In the genomic region with DNA sequence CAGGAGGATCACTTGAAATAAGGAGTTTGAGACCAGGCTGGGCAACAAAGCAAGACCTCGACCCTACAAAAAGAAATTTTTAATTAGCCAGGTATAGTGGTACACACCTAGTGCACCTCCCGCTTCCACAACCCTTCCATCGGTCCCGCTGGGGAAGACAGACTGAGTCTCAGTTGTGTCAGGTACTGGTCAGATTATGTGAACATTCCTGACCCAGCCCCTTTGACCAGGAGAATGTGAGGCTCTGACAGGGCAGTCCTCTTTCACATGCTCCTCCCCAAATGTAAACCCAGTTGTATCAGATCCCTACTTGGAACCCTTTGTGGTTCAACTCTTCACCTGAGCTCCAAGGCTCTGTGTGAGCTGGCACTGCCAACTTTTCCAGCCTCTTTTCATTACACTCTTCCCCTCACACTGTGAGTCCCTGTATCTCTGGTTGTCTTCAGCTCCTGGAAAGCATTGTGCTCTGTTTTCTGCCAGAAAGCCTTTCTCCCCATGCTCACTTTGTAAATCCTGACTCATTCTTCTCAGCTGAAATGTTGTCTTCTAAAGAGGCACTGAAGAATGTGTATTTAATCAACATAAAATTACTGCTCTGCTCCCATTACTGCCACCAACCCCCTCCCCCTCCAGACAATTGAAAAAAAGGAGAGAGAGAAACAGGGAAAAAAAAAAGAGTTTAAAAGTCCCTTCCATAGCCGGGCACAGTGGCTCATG, we compare ENCODE assay signal across 17 cellular contexts. TPM values are rescaled to one million over a fixed set of nuclear protein-coding genes. Genes with fewer than 3 reads are reported as not detected.
DNase-seq lines count a peak whose midpoint lies in the region; ATAC-seq and TF ChIP-seq lines count a peak whose summit lies in the region.
"Had no signal": no experiment of that assay in that cellular context is flagged by ENCODE, and none has a peak within 500 bp of the region (broad histone marks: within the 10 kb centered on the region; RNA-seq: fewer than 3 reads in every experiment).

No MANE protein-coding gene starts in this region.

- no peak overlapping the region for H2BK120ac ChIP-seq in mesendoderm (ENCODE audit: low read depth, low read length)

- H3K36me3 Mint-ChIP-seq in Calu3 (ENCODE audit: insufficient read depth, unreplicated experiment), result peaks cover 37% of the 10 kb centered on the region
- H3K36me3 Mint-ChIP-seq in activated T-helper 1 cell treated with anti-CD3 and anti-CD28 coated beads, Interleukin-12 subunit alpha, Interleukin-12 subunit beta, Interleukin-2, Interleukin-4 antibody, amounts not matched to agents 30 ng/mL and 10 ng/mL and 1 ng/mL, durations not matched to agents 14 hours and 24 hours and 36 hours (ENCODE audit: low read depth), result peaks cover 5% of the 10 kb centered on the region

- peaks cover 6% of the 10 kb centered on the region for H3K79me2 ChIP-seq in mesendoderm (ENCODE audit: control insufficient read depth, insufficient read depth, low read length)

- H3K4ac ChIP-seq in mesendoderm (ENCODE audit: low read depth, low read length), result no peak overlapping the region

- H3K27ac Mint-ChIP-seq in Calu3 (ENCODE audit: unreplicated experiment), result peak overlapping the region; percentile 40
- peak overlapping the region; percentile 25 for H3K27ac Mint-ChIP-seq in activated T-helper 1 cell treated with anti-CD3 and anti-CD28 coated beads, Interleukin-12 subunit alpha, Interleukin-12 subunit beta, Interleukin-2, Interleukin-4 antibody, amounts not matched to agents 30 ng/mL and 10 ng/mL and 1 ng/mL, durations not matched to agents 14 hours and 24 hours and 36 hours

- no peak overlapping the region for H2BK5ac ChIP-seq in mesendoderm (ENCODE audit: low read length)

- no peak overlapping the region for H4K5ac ChIP-seq in mesendoderm (ENCODE audit: low read length)

- H3K79me1 ChIP-seq in mesendoderm (ENCODE audit: low read length), result peaks cover 4% of the 10 kb centered on the region

- TF ChIP-seq CTCF in AG10803 (conservative IDR thresholded peaks at IDR 0.05; ENCODE audit: low read length) (no peak), Calu3 (IDR thresholded peaks at IDR 0.05; ENCODE audit: unreplicated experiment) (no peak)

- CTCF ChIA-PET in Calu3 (lab: Charles Lee), result no interaction called here

- peaks cover 2% of the 10 kb centered on the region for H3K4me1 ChIP-seq in mesendoderm (ENCODE audit: control insufficient read depth, low read depth, low read length)

- H3K4me3 ChIP-seq in AG10803 (ENCODE audit: low read length), result no peak overlapping the region
- no peak overlapping the region for H3K4me3 ChIP-seq in mesendoderm (ENCODE audit: low read length)
- H3K4me3 ChIP-seq: BLaER1, cardiac muscle cell had no signal

- H3K27me3 Mint-ChIP-seq in Calu3 (ENCODE audit: unreplicated experiment), result no peaks in the 10 kb centered on the region
- peaks cover 12% of the 10 kb centered on the region for H3K27me3 Mint-ChIP-seq in activated T-helper 1 cell treated with anti-CD3 and anti-CD28 coated beads, Interleukin-12 subunit alpha, Interleukin-12 subunit beta, Interleukin-2, Interleukin-4 antibody, amounts not matched to agents 30 ng/mL and 10 ng/mL and 1 ng/mL, durations not matched to agents 14 hours and 24 hours and 36 hours (ENCODE audit: insufficient read depth)

- H3K56ac ChIP-seq in mesendoderm (ENCODE audit: low read length), result peak overlapping the region; percentile 58

- no peak overlapping the region for H3K23ac ChIP-seq in mesendoderm (ENCODE audit: low read length)

- H3K9ac ChIP-seq in mesendoderm (ENCODE audit: low read length), result no peak overlapping the region
- H3K9ac ChIP-seq: BLaER1 had no signal

- ATAC-seq in GM21619 (IDR thresholded peaks at IDR 0.05; ENCODE audit: unreplicated experiment) (no peak), esophagus mucosa (no peak), GM21515 (IDR thresholded peaks at IDR 0.05; ENCODE audit: unreplicated experiment) (no peak)

- no TSS peak for BruUV-seq in Calu3 (replicated peaks; lab: Mats Ljungman, UMichigan)

- peaks cover 2% of the 10 kb centered on the region for H3K9me3 Mint-ChIP-seq in Calu3 (ENCODE audit: low read depth, unreplicated experiment)
- H3K9me3 Mint-ChIP-seq in activated T-helper 1 cell treated with anti-CD3 and anti-CD28 coated beads, Interleukin-12 subunit alpha, Interleukin-12 subunit beta, Interleukin-2, Interleukin-4 antibody, amounts not matched to agents 30 ng/mL and 10 ng/mL and 1 ng/mL, durations not matched to agents 14 hours and 24 hours and 36 hours, result peaks cover 5% of the 10 kb centered on the region

- H3K4me2 ChIP-seq in mesendoderm (ENCODE audit: low read length), result no peak overlapping the region
- H3K4me2 ChIP-seq: BLaER1 had no signal

- H3K27ac ChIP-seq in mesendoderm (ENCODE audit: low read depth, low read length), result no peak overlapping the region
- H3K27ac ChIP-seq: BLaER1, cardiac muscle cell had no signal

- H3K27me3 ChIP-seq in mesendoderm (ENCODE audit: insufficient read depth, low read length, poor library complexity), result no peaks in the 10 kb centered on the region
- H3K27me3 ChIP-seq: BLaER1, cardiac muscle cell, stomach had no signal

- peak overlapping the region; percentile 5 for H3K4me3 Mint-ChIP-seq in Calu3 (ENCODE audit: low read depth, unreplicated experiment)
- peak overlapping the region; percentile 48 for H3K4me3 Mint-ChIP-seq in activated T-helper 1 cell treated with anti-CD3 and anti-CD28 coated beads, Interleukin-12 subunit alpha, Interleukin-12 subunit beta, Interleukin-2, Interleukin-4 antibody, amounts not matched to agents 30 ng/mL and 10 ng/mL and 1 ng/mL, durations not matched to agents 14 hours and 24 hours and 36 hours

- H2BK15ac ChIP-seq in mesendoderm (replicated peaks; ENCODE audit: low read depth), result no peak overlapping the region

- no peak overlapping the region for H2AK5ac ChIP-seq in mesendoderm (ENCODE audit: low read length)

- H3K4me1 Mint-ChIP-seq in Calu3 (ENCODE audit: low read depth, unreplicated experiment), result peaks cover 18% of the 10 kb centered on the region
- peaks cover 15% of the 10 kb centered on the region for H3K4me1 Mint-ChIP-seq in activated T-helper 1 cell treated with anti-CD3 and anti-CD28 coated beads, Interleukin-12 subunit alpha, Interleukin-12 subunit beta, Interleukin-2, Interleukin-4 antibody, amounts not matched to agents 30 ng/mL and 10 ng/mL and 1 ng/mL, durations not matched to agents 14 hours and 24 hours and 36 hours (ENCODE audit: low read depth)

- no peaks in the 10 kb centered on the region for H3K36me3 ChIP-seq in mesendoderm (ENCODE audit: control insufficient read depth, insufficient read depth, low read length)
- H3K36me3 ChIP-seq: cardiac muscle cell, stomach had no signal

- no peak overlapping the region for H4K8ac ChIP-seq in mesendoderm (ENCODE audit: low read depth, low read length)

- peak; percentile 16 for DNase-seq in AG10803 (ENCODE audit: low read depth)
- DNase-seq in Calu3, result no peak
- no peak for DNase-seq in activated T-helper 1 cell treated with anti-CD3 and anti-CD28 coated beads, Interleukin-12 subunit alpha, Interleukin-12 subunit beta, Interleukin-2, Interleukin-4 antibody, amounts not matched to agents 30 ng/mL and 10 ng/mL and 1 ng/mL, durations not matched to agents 14 hours and 24 hours and 36 hours (ENCODE audit: low spot score)
- peak; percentile 28 for DNase-seq in mesendoderm
- no peak for DNase-seq in iPS-NIHi11 (ENCODE audit: low spot score)
- DNase-seq: glutamatergic neuron, H7, KG1, kidney glomerular epithelial cell, NCI-H146, NCI-H524 treated with DMSO at 0.1 percent for 48 hours, stomach had no signal

- intact Hi-C loops in Calu3 (cut with micrococcal nuclease; ENCODE audit: unreplicated experiment), result no loop called here
- intact Hi-C loops in activated T-helper 1 cell treated with anti-CD3 and anti-CD28 coated beads, Interleukin-12 subunit alpha, Interleukin-12 subunit beta, Interleukin-2, Interleukin-4 antibody, amounts not matched to agents 30 ng/mL and 10 ng/mL and 1 ng/mL, durations not matched to agents 14 hours and 24 hours and 36 hours (cut with micrococcal nuclease), result loop anchor here (5.0 kb wide), 1 partner anchor 332 kb away; the partner anchor contains the start of gene ARFGAP3

- no CpG with 5 or more reads among the region's 5 CpGs for WGBS in mesendoderm (ENCODE audit: extremely low coverage, insufficient coverage, low lambda C conversion rate)

- H3K18ac ChIP-seq in mesendoderm (ENCODE audit: low read length), result no peak overlapping the region

RNA-seq across cellular contexts. Expression of gene TTLL12, which starts 2.1 kb away (rescaled TPM):
- 63.4 and 69.6 TPM in 2 replicates for total RNA-seq in Calu3 (2022)
- 105 TPM in 2 replicates for total RNA-seq in activated T-helper 1 cell treated with anti-CD3 and anti-CD28 coated beads, Interleukin-12 subunit alpha, Interleukin-12 subunit beta, Interleukin-2, Interleukin-4 antibody, amounts not matched to agents 30 ng/mL and 10 ng/mL and 1 ng/mL, durations not matched to agents 14 hours and 24 hours and 36 hours
- 58.0 TPM for polyA plus RNA-seq in mesendoderm (2013, experiment 1 of 2)
- polyA plus RNA-seq in mesendoderm (2013, experiment 2 of 2), result 56.8 TPM
- total RNA-seq in esophagus mucosa, result 120 TPM

RNA-seq across cellular contexts. Expression of gene TSPO, which starts 37.6 kb away (rescaled TPM):
- total RNA-seq in Calu3 (2022) (185 and 195 TPM in 2 replicates), esophagus mucosa (435 TPM)
- total RNA-seq in activated T-helper 1 cell treated with anti-CD3 and anti-CD28 coated beads, Interleukin-12 subunit alpha, Interleukin-12 subunit beta, Interleukin-2, Interleukin-4 antibody, amounts not matched to agents 30 ng/mL and 10 ng/mL and 1 ng/mL, durations not matched to agents 14 hours and 24 hours and 36 hours, result 115 and 121 TPM in 2 replicates
- polyA plus RNA-seq in mesendoderm (2013, experiment 1 of 2), result 8.7 TPM
- polyA plus RNA-seq in mesendoderm (2013, experiment 2 of 2), result 8.6 TPM

RNA-seq across cellular contexts. Expression of gene MCAT, which starts 45.8 kb away (rescaled TPM):
- total RNA-seq in Calu3 (2022) (23.9 and 26.6 TPM in 2 replicates), esophagus mucosa (14.9 TPM)
- 20.3 and 23.4 TPM in 2 replicates for total RNA-seq in activated T-helper 1 cell treated with anti-CD3 and anti-CD28 coated beads, Interleukin-12 subunit alpha, Interleukin-12 subunit beta, Interleukin-2, Interleukin-4 antibody, amounts not matched to agents 30 ng/mL and 10 ng/mL and 1 ng/mL, durations not matched to agents 14 hours and 24 hours and 36 hours
- polyA plus RNA-seq in mesendoderm (2013, experiment 1 of 2), result 10.6 TPM
- polyA plus RNA-seq in mesendoderm (2013, experiment 2 of 2), result 11.2 TPM

Comparison
In these comparisons a context has a peak if more than half of its experiments do, and no peak if none do; other contexts are left out.
1. DNase-seq: peak in AG10803 (single experiment) and mesendoderm (single experiment); none in Calu3 (single experiment), activated T-helper 1 cell treated with anti-CD3 and anti-CD28 coated beads, Interleukin-12 subunit alpha, Interleukin-12 subunit beta, Interleukin-2, Interleukin-4 antibody, amounts not matched to agents 30 ng/mL and 10 ng/mL and 1 ng/mL, durations not matched to agents 14 hours and 24 hours and 36 hours (single experiment) and iPS-NIHi11 (single experiment).